Comparison of ENCODE assay signal across 7 cellular contexts in genomic region chr16:30558789-30559377, GRCh38. TPM values are rescaled to one million over a fixed set of nuclear protein-coding genes. Genes with fewer than 3 reads are reported as not detected.
DNase-seq lines count a peak whose midpoint lies in the region; ATAC-seq lines count a peak whose summit lies in the region.

No MANE protein-coding gene starts in this region.

- CTCF ChIA-PET in activated CD8-positive, alpha-beta T cell treated with anti-CD3 and anti-CD28 coated beads, Interleukin-2, amount 10 ng/mL, durations not matched to agents 7 days and 5 days (lab: Charles Lee), result interaction anchor here (0.8 to 6.0 kb wide), 16 partner anchors 7 to 129 kb away, joined by 3 to 76 read pairs (median 6); partner anchors contain the start of genes DCTPP1, PRR14, ZNF688 and ZNF747

- no peak for ATAC-seq in activated CD8-positive, alpha-beta T cell treated with anti-CD3 and anti-CD28 coated beads, Interleukin-2, amount 10 ng/mL, durations not matched to agents 7 days and 5 days
- no peak for ATAC-seq in stimulated activated naive B cell treated with anti-CD40 and anti-IgM and Interleukin-4, amounts not matched to agents 10 μg/mL and 1 μg/mL and 100 μg/mL, for 72 hours (replicated peaks)
- no peak for ATAC-seq in GM21360 (IDR thresholded peaks at IDR 0.05; ENCODE audit: unreplicated experiment)

- DNase-seq in activated CD8-positive, alpha-beta T cell treated with anti-CD3 and anti-CD28 coated beads, Interleukin-2, amount 10 ng/mL, durations not matched to agents 7 days and 5 days, result no peak
- DNase-seq in stimulated activated naive B cell treated with anti-CD40 and anti-IgM and Interleukin-4, amounts not matched to agents 10 μg/mL and 1 μg/mL and 100 μg/mL, for 72 hours, result no peak
- DNase-seq in A172 (ENCODE audit: low spot score) (no peak), DMS153 (lab: John Stamatoyannopoulos, UW) (no peak)

- H3K4me3 Mint-ChIP-seq in activated CD8-positive, alpha-beta T cell treated with anti-CD3 and anti-CD28 coated beads, Interleukin-2, amount 10 ng/mL, durations not matched to agents 7 days and 5 days, result peak overlapping the region; percentile 87
- peak overlapping the region; percentile 90 to 95 for H3K4me3 Mint-ChIP-seq in stimulated activated naive B cell treated with anti-CD40 and anti-IgM and Interleukin-4, amounts not matched to agents 10 μg/mL and 1 μg/mL and 100 μg/mL, for 72 hours

- no peaks in the 10 kb centered on the region for H3K9me3 Mint-ChIP-seq in activated CD8-positive, alpha-beta T cell treated with anti-CD3 and anti-CD28 coated beads, Interleukin-2, amount 10 ng/mL, durations not matched to agents 7 days and 5 days (ENCODE audit: insufficient read depth)
- peaks cover 0 to 2% of the 10 kb centered on the region in 2 donors for H3K9me3 Mint-ChIP-seq in stimulated activated naive B cell treated with anti-CD40 and anti-IgM and Interleukin-4, amounts not matched to agents 10 μg/mL and 1 μg/mL and 100 μg/mL, for 72 hours

- H3K36me3 ChIP-seq in HUES6 (ENCODE audit: control insufficient read depth, insufficient read depth, low read length) (peaks cover 21% of the 10 kb centered on the region), iPS-15b (ENCODE audit: control insufficient read depth, insufficient read depth, low read length) (peaks cover 15% of the 10 kb centered on the region)

- H3K27me3 Mint-ChIP-seq in activated CD8-positive, alpha-beta T cell treated with anti-CD3 and anti-CD28 coated beads, Interleukin-2, amount 10 ng/mL, durations not matched to agents 7 days and 5 days (ENCODE audit: low read depth), result peaks cover 3% of the 10 kb centered on the region
- H3K27me3 Mint-ChIP-seq in stimulated activated naive B cell treated with anti-CD40 and anti-IgM and Interleukin-4, amounts not matched to agents 10 μg/mL and 1 μg/mL and 100 μg/mL, for 72 hours, result no peaks in the 10 kb centered on the region

- H3K27ac Mint-ChIP-seq in activated CD8-positive, alpha-beta T cell treated with anti-CD3 and anti-CD28 coated beads, Interleukin-2, amount 10 ng/mL, durations not matched to agents 7 days and 5 days, result peak overlapping the region; percentile 86
- H3K27ac Mint-ChIP-seq in stimulated activated naive B cell treated with anti-CD40 and anti-IgM and Interleukin-4, amounts not matched to agents 10 μg/mL and 1 μg/mL and 100 μg/mL, for 72 hours, result peak overlapping the region; percentile 96

- H3K27me3 ChIP-seq in HUES6 (ENCODE audit: control insufficient read depth, insufficient read depth, low read length) (no peaks in the 10 kb centered on the region), iPS-15b (ENCODE audit: control insufficient read depth, insufficient read depth, low read length) (no peaks in the 10 kb centered on the region)

- H3K9me3 ChIP-seq in HUES6 (ENCODE audit: control insufficient read depth, insufficient read depth, low read depth, low read length) (no peaks in the 10 kb centered on the region), iPS-15b (ENCODE audit: control insufficient read depth, insufficient read depth, low read length) (no peaks in the 10 kb centered on the region)

- peak overlapping the region; percentile 69 for H3K9ac ChIP-seq in HUES6 (ENCODE audit: low read length)
- H3K9ac ChIP-seq in iPS-15b (ENCODE audit: low read depth, low read length), result peak overlapping the region; percentile 28

- peaks cover 9% of the 10 kb centered on the region; the same call in 1 of the 2 replicates for H3K4me1 ChIP-seq in HUES6 (ENCODE audit: control insufficient read depth, insufficient read depth, low read length)
- no peaks in the 10 kb centered on the region for H3K4me1 ChIP-seq in iPS-15b (ENCODE audit: control insufficient read depth, insufficient read depth, low read length)

- POLR2A ChIA-PET in activated CD8-positive, alpha-beta T cell treated with anti-CD3 and anti-CD28 coated beads, Interleukin-2, amount 10 ng/mL, durations not matched to agents 7 days and 5 days (lab: Charles Lee), result interaction anchor here (0.6 to 3.5 kb wide), 12 partner anchors 8 to 188 kb away, joined by 3 to 80 read pairs (median 6); partner anchors contain the start of genes DCTPP1, ITGAL, ZNF688 and ZNF689

- peaks cover 38% of the 10 kb centered on the region for H3K4me1 Mint-ChIP-seq in activated CD8-positive, alpha-beta T cell treated with anti-CD3 and anti-CD28 coated beads, Interleukin-2, amount 10 ng/mL, durations not matched to agents 7 days and 5 days (ENCODE audit: low read depth)
- peaks cover 22 to 50% of the 10 kb centered on the region in 2 donors for H3K4me1 Mint-ChIP-seq in stimulated activated naive B cell treated with anti-CD40 and anti-IgM and Interleukin-4, amounts not matched to agents 10 μg/mL and 1 μg/mL and 100 μg/mL, for 72 hours

- peaks cover 24% of the 10 kb centered on the region for H3K36me3 Mint-ChIP-seq in activated CD8-positive, alpha-beta T cell treated with anti-CD3 and anti-CD28 coated beads, Interleukin-2, amount 10 ng/mL, durations not matched to agents 7 days and 5 days (ENCODE audit: low read depth)
- peaks cover 13 to 19% of the 10 kb centered on the region in 2 donors for H3K36me3 Mint-ChIP-seq in stimulated activated naive B cell treated with anti-CD40 and anti-IgM and Interleukin-4, amounts not matched to agents 10 μg/mL and 1 μg/mL and 100 μg/mL, for 72 hours

- peak overlapping the region; percentile 53 for H3K4me3 ChIP-seq in HUES6 (ENCODE audit: low read depth, low read length)
- H3K4me3 ChIP-seq in iPS-15b (ENCODE audit: low read depth, low read length), result peak overlapping the region; percentile 40

- H3K27ac ChIP-seq in HUES6 (ENCODE audit: low read depth, low read length), result peak overlapping the region; percentile 92; the same call in 1 of the 2 replicates

RNA-seq across cellular contexts. Expression of gene ZNF764, which starts 0.7 kb away (rescaled TPM):
- total RNA-seq in activated CD8-positive, alpha-beta T cell treated with anti-CD3 and anti-CD28 coated beads, Interleukin-2, amount 10 ng/mL, durations not matched to agents 7 days and 5 days, result 10 to 100 TPM; 15.2 to 15.4 TPM
- 7.3 and 8.1 TPM in 2 replicates for total RNA-seq in A172 (2014; rRNA removed; shearing (Covaris generic))

RNA-seq across cellular contexts. Expression of gene ZNF688, which starts 12.6 kb away (rescaled TPM):
- total RNA-seq in activated CD8-positive, alpha-beta T cell treated with anti-CD3 and anti-CD28 coated beads, Interleukin-2, amount 10 ng/mL, durations not matched to agents 7 days and 5 days, result 10 to 100 TPM; 12.5 to 13.4 TPM
- 6.9 and 11.9 TPM in 2 replicates for total RNA-seq in A172 (2014; rRNA removed; shearing (Covaris generic))

RNA-seq across cellular contexts. Expression of gene ZNF747, which starts 24.2 kb away (rescaled TPM):
- 10 to 100 TPM in 1 of 2 experiments, 1 to 10 TPM in 1; 8.9 to 10.8 TPM for total RNA-seq in activated CD8-positive, alpha-beta T cell treated with anti-CD3 and anti-CD28 coated beads, Interleukin-2, amount 10 ng/mL, durations not matched to agents 7 days and 5 days
- 2.0 and 2.5 TPM in 2 replicates for total RNA-seq in A172 (2014; rRNA removed; shearing (Covaris generic))

RNA-seq across cellular contexts. Expression of gene ZNF785, which starts 26.6 kb away (rescaled TPM):
- total RNA-seq in activated CD8-positive, alpha-beta T cell treated with anti-CD3 and anti-CD28 coated beads, Interleukin-2, amount 10 ng/mL, durations not matched to agents 7 days and 5 days, result 10 to 100 TPM; 11.7 to 13.7 TPM
- not detected in 2 replicates for total RNA-seq in A172 (2014; rRNA removed; shearing (Covaris generic))

RNA-seq across cellular contexts. Expression of gene ZNF768, which starts 32.5 kb away (rescaled TPM):
- 1 to 10 TPM; 6.7 to 7.0 TPM for total RNA-seq in activated CD8-positive, alpha-beta T cell treated with anti-CD3 and anti-CD28 coated beads, Interleukin-2, amount 10 ng/mL, durations not matched to agents 7 days and 5 days
- total RNA-seq in A172 (2014; rRNA removed; shearing (Covaris generic)), result 43.7 and 61.6 TPM in 2 replicates
